Comparison of ENCODE assay signal across 19 cellular contexts in genomic region chr12:109782322-109782695, GRCh38. TPM values are rescaled to one million over a fixed set of nuclear protein-coding genes. Genes with fewer than 3 reads are reported as not detected.
"Had no signal": no experiment of that assay in that cellular context is flagged by ENCODE, and none has a peak within 500 bp of the region (broad histone marks: within the 10 kb centered on the region; RNA-seq: fewer than 3 reads in every experiment).

No MANE protein-coding gene starts in this region.

- H3K4me3 ChIP-seq: adrenal gland, tibial artery had no signal

- H3K36me3 ChIP-seq: adrenal gland had no signal

- H3K27me3 Mint-ChIP-seq: progenitor cell of endocrine pancreas had no signal

- H3K27ac ChIP-seq: adrenal gland, tibial artery, VCaP had no signal

- H3K9me3 Mint-ChIP-seq: activated CD4-positive, alpha-beta memory T cell treated with anti-CD3 and anti-CD28 coated beads for 36 hours; activated naive CD4-positive, alpha-beta T cell treated with anti-CD3 and anti-CD28 coated beads, Interleukin-2, amount 50 U/mL, for 72 hours; activated T-helper 1 cell treated with anti-CD3 and anti-CD28 coated beads, Interleukin-12 subunit alpha, Interleukin-12 subunit beta, Interleukin-2, Interleukin-4 antibody, amounts not matched to agents 30 ng/mL and 10 ng/mL and 1 ng/mL, durations not matched to agents 14 hours and 24 hours and 36 hours; effector memory CD8-positive, alpha-beta T cell had no signal

- H3K4me1 ChIP-seq: adrenal gland, tibial artery had no signal

- H3K27me3 ChIP-seq: adrenal gland had no signal

- H3K4me3 Mint-ChIP-seq: activated CD4-positive, alpha-beta memory T cell treated with anti-CD3 and anti-CD28 coated beads for 36 hours; activated T-helper 1 cell treated with anti-CD3 and anti-CD28 coated beads, Interleukin-12 subunit alpha, Interleukin-12 subunit beta, Interleukin-2, Interleukin-4 antibody, amounts not matched to agents 30 ng/mL and 10 ng/mL and 1 ng/mL, durations not matched to agents 14 hours and 24 hours and 36 hours; effector memory CD8-positive, alpha-beta T cell; naive thymus-derived CD8-positive, alpha-beta T cell had no signal

- H3K9me3 ChIP-seq: adrenal gland had no signal

- DNase-seq: activated CD4-positive, alpha-beta memory T cell treated with anti-CD3 and anti-CD28 coated beads for 36 hours; activated gamma-delta T cell treated with Interleukin-2 at 50 U/mL for 16 hours; activated T-cell treated with anti-CD3 and anti-CD28 coated beads for 4 hours; adrenal gland; effector memory CD8-positive, alpha-beta T cell; left cardiac atrium; occipital lobe; stimulated activated CD4-positive, alpha-beta T cell treated with anti-CD3 and anti-CD28 coated beads, Interleukin-1b, Interleukin-23, amount 100 ng/mL, for 48 hours; stimulated activated CD8-positive, alpha-beta memory T cell treated with anti-CD3 and anti-CD28 coated beads, Interleukin-4, amount 100 ng/mL, for 48 hours; stimulated activated naive CD4-positive, alpha-beta T cell; substantia nigra; SW 1271; T-helper 2 cell had no signal

- H3K27ac Mint-ChIP-seq: activated CD4-positive, alpha-beta memory T cell treated with anti-CD3 and anti-CD28 coated beads for 36 hours; activated naive CD4-positive, alpha-beta T cell treated with anti-CD3 and anti-CD28 coated beads, Interleukin-2, amount 50 U/mL, for 72 hours; activated T-helper 1 cell treated with anti-CD3 and anti-CD28 coated beads, Interleukin-12 subunit alpha, Interleukin-12 subunit beta, Interleukin-2, Interleukin-4 antibody, amounts not matched to agents 30 ng/mL and 10 ng/mL and 1 ng/mL, durations not matched to agents 14 hours and 24 hours and 36 hours; progenitor cell of endocrine pancreas had no signal

- H3K36me3 Mint-ChIP-seq: activated CD4-positive, alpha-beta memory T cell treated with anti-CD3 and anti-CD28 coated beads for 36 hours; activated naive CD4-positive, alpha-beta T cell treated with anti-CD3 and anti-CD28 coated beads, Interleukin-2, amount 50 U/mL, for 72 hours; naive thymus-derived CD8-positive, alpha-beta T cell had no signal

RNA-seq across cellular contexts. Expression of gene TRPV4, which starts 50.9 kb away (rescaled TPM):
- total RNA-seq: activated CD4-positive, alpha-beta memory T cell treated with anti-CD3 and anti-CD28 coated beads for 36 hours; activated naive CD4-positive, alpha-beta T cell treated with anti-CD3 and anti-CD28 coated beads, Interleukin-2, amount 50 U/mL, for 72 hours; activated T-helper 1 cell treated with anti-CD3 and anti-CD28 coated beads, Interleukin-12 subunit alpha, Interleukin-12 subunit beta, Interleukin-2, Interleukin-4 antibody, amounts not matched to agents 30 ng/mL and 10 ng/mL and 1 ng/mL, durations not matched to agents 14 hours and 24 hours and 36 hours; naive thymus-derived CD8-positive, alpha-beta T cell; occipital lobe had no signal
- polyA plus RNA-seq: naive thymus-derived CD8-positive, alpha-beta T cell had no signal
